Comparison of ENCODE assay signal across 25 cellular contexts in the genomic region with DNA sequence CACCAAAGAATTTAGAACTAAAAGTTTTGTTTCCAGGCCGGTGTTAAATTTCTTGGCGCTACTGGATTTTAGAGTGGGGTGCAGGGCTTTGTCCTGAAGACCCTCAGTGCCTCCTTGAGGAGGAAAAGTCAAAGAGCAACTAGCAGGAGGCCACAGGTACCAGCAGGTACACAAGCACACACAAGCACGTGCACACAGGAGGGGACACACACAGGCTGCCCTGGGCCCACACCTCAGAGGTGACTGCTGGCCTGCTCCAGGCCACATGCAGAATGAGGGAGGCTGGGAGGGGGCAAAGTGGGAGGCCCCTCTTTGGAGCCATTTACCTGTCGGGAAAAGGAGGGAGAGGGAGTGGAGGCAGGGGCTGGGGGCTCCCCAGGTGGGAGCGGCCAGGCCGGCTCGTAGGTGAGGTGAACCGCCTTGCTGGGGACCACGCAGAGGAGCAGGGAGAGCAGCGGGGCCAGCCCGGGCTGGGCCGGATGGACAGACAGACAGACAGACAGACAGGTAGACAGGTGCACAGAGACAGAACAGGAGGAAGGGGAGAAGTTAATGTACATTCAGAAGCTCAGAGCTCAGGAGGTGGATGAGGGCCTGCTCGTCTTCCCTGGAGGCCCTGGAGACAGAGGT. TPM values are rescaled to one million over a fixed set of nuclear protein-coding genes. Genes with fewer than 3 reads are reported as not detected.
"Had no signal": no experiment of that assay in that cellular context is flagged by ENCODE, and none has a peak within 500 bp of the region (broad histone marks: within the 10 kb centered on the region; RNA-seq: fewer than 3 reads in every experiment).

No MANE protein-coding gene starts in this region.

- H3K27ac Mint-ChIP-seq: activated CD4-positive, alpha-beta memory T cell treated with anti-CD3 and anti-CD28 coated beads, Interleukin-2, amount 10 ng/mL, durations not matched to agents 7 days and 5 days; activated CD4-positive, alpha-beta T cell treated with anti-CD3 and anti-CD28 coated beads, Interleukin-2, amount 10 ng/mL, durations not matched to agents 24 days and 14 days; activated naive CD4-positive, alpha-beta T cell treated with anti-CD3 and anti-CD28 coated beads for 36 hours; activated naive CD8-positive, alpha-beta T cell; activated T-helper 17 cell treated with anti-CD3 and anti-CD28 coated beads, Interleukin-2, amount 50 U/mL, for 72 hours; T-helper 17 cell; WTC11 had no signal

- H3K36me3 ChIP-seq: brain microvascular endothelial cell, cardiac muscle cell had no signal

- H3K36me3 Mint-ChIP-seq: activated naive CD8-positive, alpha-beta T cell; WTC11 had no signal

- H3K27me3 ChIP-seq: brain microvascular endothelial cell, cardiac muscle cell had no signal

- H3K4me3 Mint-ChIP-seq: activated CD4-positive, alpha-beta memory T cell treated with anti-CD3 and anti-CD28 coated beads, Interleukin-2, amount 10 ng/mL, durations not matched to agents 7 days and 5 days; activated CD4-positive, alpha-beta T cell treated with anti-CD3 and anti-CD28 coated beads, Interleukin-2, amount 10 ng/mL, durations not matched to agents 24 days and 14 days; activated naive CD4-positive, alpha-beta T cell treated with anti-CD3 and anti-CD28 coated beads for 36 hours; activated naive CD8-positive, alpha-beta T cell; activated T-helper 17 cell treated with anti-CD3 and anti-CD28 coated beads, Interleukin-2, amount 50 U/mL, for 72 hours; T-helper 17 cell; WTC11 had no signal

- H3K9me3 Mint-ChIP-seq: activated CD4-positive, alpha-beta memory T cell treated with anti-CD3 and anti-CD28 coated beads, Interleukin-2, amount 10 ng/mL, durations not matched to agents 7 days and 5 days; activated CD4-positive, alpha-beta T cell treated with anti-CD3 and anti-CD28 coated beads, Interleukin-2, amount 10 ng/mL, durations not matched to agents 24 days and 14 days; activated naive CD4-positive, alpha-beta T cell treated with anti-CD3 and anti-CD28 coated beads for 36 hours; activated T-helper 17 cell treated with anti-CD3 and anti-CD28 coated beads, Interleukin-2, amount 50 U/mL, for 72 hours; WTC11 had no signal

- H3K4me1 Mint-ChIP-seq: activated CD4-positive, alpha-beta memory T cell treated with anti-CD3 and anti-CD28 coated beads, Interleukin-2, amount 10 ng/mL, durations not matched to agents 7 days and 5 days; activated CD4-positive, alpha-beta T cell treated with anti-CD3 and anti-CD28 coated beads, Interleukin-2, amount 10 ng/mL, durations not matched to agents 24 days and 14 days; activated T-helper 17 cell treated with anti-CD3 and anti-CD28 coated beads, Interleukin-2, amount 50 U/mL, for 72 hours; T-helper 17 cell had no signal

- H3K27ac ChIP-seq: brain microvascular endothelial cell, cardiac muscle cell had no signal

- ATAC-seq: PC-3, T-helper 17 cell had no signal

- H3K27me3 Mint-ChIP-seq: activated CD4-positive, alpha-beta T cell treated with anti-CD3 and anti-CD28 coated beads, Interleukin-2, amount 10 ng/mL, durations not matched to agents 24 days and 14 days; activated naive CD8-positive, alpha-beta T cell; activated T-helper 17 cell treated with anti-CD3 and anti-CD28 coated beads, Interleukin-2, amount 50 U/mL, for 72 hours had no signal

- H3K4me3 ChIP-seq: cardiac muscle cell, K562 had no signal

- DNase-seq: activated CD4-positive, alpha-beta memory T cell treated with anti-CD3 and anti-CD28 coated beads, Interleukin-2, amount 10 ng/mL, durations not matched to agents 7 days and 5 days; activated CD4-positive, CD25-positive, alpha-beta regulatory T cell treated with anti-CD3 and anti-CD28 coated beads, Interleukin-2, amount 50 U/mL, for 72 hours; activated gamma-delta T cell; activated T-cell treated with anti-CD3 and anti-CD28 coated beads for 4 hours; amygdala; brain microvascular endothelial cell; Karpas-422; MM.1S; NCI-H1105; NCI-H1436; NCI-H1694 treated with DMSO at 0.1 percent for 48 hours; NCI-H2029 treated with DMSO at 0.1 percent for 48 hours; NCI-H510A treated with DMSO at 0.1 percent for 48 hours; PC-3; SHP77 treated with DMSO at 0.1 percent for 48 hours; T-helper 17 cell; T-helper 9 cell had no signal

RNA-seq across cellular contexts. Expression of a gene that starts 12.2 kb away (rescaled TPM):
- total RNA-seq: activated CD4-positive, alpha-beta memory T cell treated with anti-CD3 and anti-CD28 coated beads, Interleukin-2, amount 10 ng/mL, durations not matched to agents 7 days and 5 days; activated CD8-positive, alpha-beta memory T cell treated with anti-CD3 and anti-CD28 coated beads for 36 hours; activated T-helper 17 cell treated with anti-CD3 and anti-CD28 coated beads, Interleukin-2, amount 50 U/mL, for 72 hours; T-helper 17 cell had no signal

RNA-seq across cellular contexts. Expression of a gene that starts 45.0 kb away (rescaled TPM):
- total RNA-seq: activated CD4-positive, alpha-beta T cell treated with anti-CD3 and anti-CD28 coated beads, Interleukin-2, amount 10 ng/mL, durations not matched to agents 24 days and 14 days; activated CD8-positive, alpha-beta memory T cell treated with anti-CD3 and anti-CD28 coated beads for 36 hours had no signal
